In the genomic region with DNA sequence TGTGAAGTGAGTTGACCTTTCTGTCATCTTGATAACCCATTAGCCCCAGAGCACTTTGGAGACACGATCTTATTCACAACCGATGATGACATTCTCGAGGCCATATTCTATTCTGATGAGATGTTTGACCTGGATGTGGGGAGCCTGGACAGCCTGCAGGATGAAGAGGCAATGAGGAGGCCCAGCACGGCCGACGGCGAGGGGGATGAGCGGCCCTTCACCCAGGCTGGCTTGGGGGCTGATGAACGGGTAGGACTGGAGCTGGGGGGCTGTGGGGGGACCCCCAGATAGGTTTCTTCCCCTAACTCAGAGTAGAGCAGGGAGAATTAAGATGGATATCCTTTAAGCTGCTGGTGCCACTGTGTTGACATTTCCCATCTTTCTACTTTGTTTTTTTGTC, we compare ENCODE assay signal across 8 cellular contexts.
"Had no signal": no experiment of that assay in that cellular context is flagged by ENCODE, and none has a peak within 500 bp of the region (broad histone marks: within the 10 kb centered on the region; RNA-seq: fewer than 3 reads in every experiment).

No MANE protein-coding gene starts in this region.

- H3K4me3 ChIP-seq: GM12878 had no signal

- DNase-seq: GDM1, GF-D8 had no signal

- FAIRE-seq: G401.6, GM12878, GM12891, GM12892, GM18507, GM19239 had no signal

- ATAC-seq: GM12878 had no signal
